In the genomic region with DNA sequence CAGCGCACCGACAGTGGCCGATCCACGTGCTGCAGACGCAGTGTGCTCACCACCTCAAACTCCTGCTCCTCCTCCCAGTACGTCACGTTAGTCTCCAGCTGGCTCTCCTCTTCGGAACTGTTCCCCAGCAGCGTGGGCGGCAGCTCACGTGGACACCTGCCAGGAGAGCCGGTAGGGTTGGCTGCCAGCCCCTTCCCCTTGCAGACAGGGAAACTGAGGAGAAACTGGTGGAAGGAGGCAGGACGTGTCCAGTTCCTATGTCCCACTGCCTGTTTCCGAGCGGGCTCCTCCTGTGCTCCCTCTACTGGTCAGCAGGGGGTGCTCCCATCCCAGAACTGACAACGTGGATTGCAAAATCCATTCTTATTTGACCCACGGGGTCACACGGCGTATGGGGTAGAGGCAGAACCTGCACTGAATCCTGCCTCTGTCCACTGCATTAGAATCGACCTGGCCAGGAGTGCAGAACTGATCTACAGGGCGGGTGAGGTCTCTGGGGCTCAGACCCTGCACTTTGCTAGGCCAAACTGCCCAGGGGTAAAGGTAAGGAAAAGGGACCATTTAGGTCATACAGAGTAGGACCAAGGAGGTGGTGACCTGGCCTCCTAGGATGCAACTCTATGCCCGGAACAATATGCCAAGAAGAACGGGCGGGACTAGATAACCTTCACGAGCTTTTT, we compare ENCODE assay signal across 9 cellular contexts. TPM values are rescaled to one million over a fixed set of nuclear protein-coding genes. Genes with fewer than 3 reads are reported as not detected.
DNase-seq lines count a peak whose midpoint lies in the region; ATAC-seq and TF ChIP-seq lines count a peak whose summit lies in the region.
"Had no signal": no experiment of that assay in that cellular context is flagged by ENCODE, and none has a peak within 500 bp of the region (broad histone marks: within the 10 kb centered on the region; RNA-seq: fewer than 3 reads in every experiment).

No MANE protein-coding gene starts in this region.

- peaks cover 9% of the 10 kb centered on the region for H3K4me1 Mint-ChIP-seq in activated CD8-positive, alpha-beta memory T cell treated with anti-CD3 and anti-CD28 coated beads, Interleukin-2, amount 10 ng/mL, durations not matched to agents 7 days and 5 days
- H3K4me1 Mint-ChIP-seq in naive thymus-derived CD4-positive, alpha-beta T cell = peaks cover 0 to 10% (median 0%) of the 10 kb centered on the region in 7 donors

- H3K4me3 ChIP-seq in esophagus (ENCODE audit: low read depth in 1 of 2, low read length in 2 of 2) (peak overlapping the region; percentile 4 to 44), stomach (peak overlapping the region in 2 of 4 donors; percentile 19 to 30)
- no peak overlapping the region for H3K4me3 ChIP-seq in naive thymus-derived CD4-positive, alpha-beta T cell (ENCODE audit: low read length)

- H3K27me3 ChIP-seq in esophagus (ENCODE audit: control insufficient read depth in 1 of 2, insufficient read depth in 2 of 2, low read length in 2 of 2) = no peaks in the 10 kb centered on the region
- H3K27me3 ChIP-seq in naive thymus-derived CD4-positive, alpha-beta T cell (ENCODE audit: control insufficient read depth in 2 of 2, insufficient read depth in 2 of 2, low read length in 2 of 2) = no peaks in the 10 kb centered on the region
- no peaks in the 10 kb centered on the region for H3K27me3 ChIP-seq in stomach

- H3K36me3 Mint-ChIP-seq in activated CD8-positive, alpha-beta memory T cell treated with anti-CD3 and anti-CD28 coated beads, Interleukin-2, amount 10 ng/mL, durations not matched to agents 7 days and 5 days = peaks cover 16% of the 10 kb centered on the region
- peaks cover 0 to 1% (median 0%) of the 10 kb centered on the region in 5 donors for H3K36me3 Mint-ChIP-seq in naive thymus-derived CD4-positive, alpha-beta T cell

- no peak overlapping the region for H3K27ac Mint-ChIP-seq in activated CD8-positive, alpha-beta memory T cell treated with anti-CD3 and anti-CD28 coated beads, Interleukin-2, amount 10 ng/mL, durations not matched to agents 7 days and 5 days
- peak overlapping the region in 1 of 9 donors; percentile 55 for H3K27ac Mint-ChIP-seq in naive thymus-derived CD4-positive, alpha-beta T cell

- TF ChIP-seq POLR2A in stomach (IDR thresholded peaks at IDR 0.05) = no peak

- in situ Hi-C loops in Caki2 (cut with HindIII; ENCODE audit: low pct_unique_long_range_greater_than_20kb, low sequenced_read_pairs) = no loop called here

- H3K9me3 ChIP-seq in esophagus (ENCODE audit: control insufficient read depth in 2 of 2, insufficient read depth in 1 of 2, low read depth in 1 of 2, low read length in 1 of 2) (no peaks in the 10 kb centered on the region), stomach (no peaks in the 10 kb centered on the region)
- no peaks in the 10 kb centered on the region for H3K9me3 ChIP-seq in naive thymus-derived CD4-positive, alpha-beta T cell (ENCODE audit: control insufficient read depth in 2 of 3, low read length in 3 of 3)

- H3K27ac ChIP-seq in esophagus (ENCODE audit: low read depth in 2 of 2, low read length in 1 of 2) = no peak overlapping the region
- no peak overlapping the region for H3K27ac ChIP-seq in naive thymus-derived CD4-positive, alpha-beta T cell (ENCODE audit: low read depth, low read length)
- no peak overlapping the region for H3K27ac ChIP-seq in stomach

- no peak for TF ChIP-seq EP300 in stomach (IDR thresholded peaks at IDR 0.05)

- no peak overlapping the region for H3K4me3 Mint-ChIP-seq in activated CD8-positive, alpha-beta memory T cell treated with anti-CD3 and anti-CD28 coated beads, Interleukin-2, amount 10 ng/mL, durations not matched to agents 7 days and 5 days
- no peak overlapping the region for H3K4me3 Mint-ChIP-seq in naive thymus-derived CD4-positive, alpha-beta T cell

- no peaks in the 10 kb centered on the region for H3K9me3 Mint-ChIP-seq in activated CD8-positive, alpha-beta memory T cell treated with anti-CD3 and anti-CD28 coated beads, Interleukin-2, amount 10 ng/mL, durations not matched to agents 7 days and 5 days (ENCODE audit: low read depth)
- no peaks in the 10 kb centered on the region for H3K9me3 Mint-ChIP-seq in naive thymus-derived CD4-positive, alpha-beta T cell

- DNase-seq in Caki2 (ENCODE audit: low read depth) = peak; percentile 44
- DNase-seq in NCI-H460 (ENCODE audit: extremely low read depth, low read depth) = peak; percentile 79
- DNase-seq in activated CD8-positive, alpha-beta memory T cell treated with anti-CD3 and anti-CD28 coated beads, Interleukin-2, amount 10 ng/mL, durations not matched to agents 7 days and 5 days = peak; percentile 71
- peak in 7 of 9 donors; percentile 6 to 55 (median 19) for DNase-seq in naive thymus-derived CD4-positive, alpha-beta T cell
- peak; percentile 78 for DNase-seq in stomach

- peak in 5 of 7 experiments; percentile 88 to 93 (median 89) for TF ChIP-seq CTCF in stomach (IDR thresholded peaks at IDR 0.05)

- POLR2A ChIA-PET in naive thymus-derived CD4-positive, alpha-beta T cell (lab: Charles Lee) = no interaction called here

- H3K4me1 ChIP-seq in esophagus (ENCODE audit: control insufficient read depth in 2 of 2, insufficient read depth in 2 of 2, low read length in 1 of 2) (peaks cover 0 to 10% of the 10 kb centered on the region in 2 donors), stomach (peaks cover 9 to 23% (median 10%) of the 10 kb centered on the region in 4 donors)
- no peaks in the 10 kb centered on the region for H3K4me1 ChIP-seq in naive thymus-derived CD4-positive, alpha-beta T cell (ENCODE audit: control insufficient read depth in 2 of 2, insufficient read depth in 2 of 2, low read length in 2 of 2)

- CTCF ChIA-PET in activated CD8-positive, alpha-beta memory T cell treated with anti-CD3 and anti-CD28 coated beads, Interleukin-2, amount 10 ng/mL, durations not matched to agents 7 days and 5 days (lab: Charles Lee) = interaction anchor here (0.8 to 11.3 kb wide), 21 partner anchors 11 to 306 kb away, joined by 3 to 85 read pairs (median 5); a partner anchor contains a TSS
- CTCF ChIA-PET in naive thymus-derived CD4-positive, alpha-beta T cell (lab: Charles Lee) = interaction anchor here (1.4 kb wide), 1 partner anchor 88 kb away, joined by 3 read pairs; no protein-coding TSS in a partner anchor

- ATAC-seq in GM21619 (IDR thresholded peaks at IDR 0.05; ENCODE audit: unreplicated experiment) (peak; percentile 55), HG03571 (IDR thresholded peaks at IDR 0.05; ENCODE audit: unreplicated experiment) (no peak)
- peak; percentile 79 for ATAC-seq in activated CD8-positive, alpha-beta memory T cell treated with anti-CD3 and anti-CD28 coated beads, Interleukin-2, amount 10 ng/mL, durations not matched to agents 7 days and 5 days
- ATAC-seq in naive thymus-derived CD4-positive, alpha-beta T cell = peak; percentile 75

- intact Hi-C loops in naive thymus-derived CD4-positive, alpha-beta T cell (cut with micrococcal nuclease) = loop anchor here (1.0 kb wide), 3 partner anchors 88 to 306 kb away; no protein-coding TSS in a partner anchor
- intact Hi-C loops in stomach (cut with DNase I; ENCODE audit: low total_unique reads) = loop anchor here (5.0 kb wide), 1 partner anchor 87 kb away; no protein-coding TSS in a partner anchor

- H3K36me3 ChIP-seq in esophagus (ENCODE audit: control insufficient read depth in 2 of 2, insufficient read depth in 2 of 2, low read length in 1 of 2) (peaks cover 0 to 5% of the 10 kb centered on the region in 2 donors), stomach (peaks cover 9 to 55% (median 33%) of the 10 kb centered on the region in 4 donors)
- peaks cover 0 to 3% (median 0%) of the 10 kb centered on the region in 3 experiments for H3K36me3 ChIP-seq in naive thymus-derived CD4-positive, alpha-beta T cell (ENCODE audit: control insufficient read depth in 2 of 3, insufficient read depth in 3 of 3, low read length in 3 of 3)

- H3K27me3 Mint-ChIP-seq in activated CD8-positive, alpha-beta memory T cell treated with anti-CD3 and anti-CD28 coated beads, Interleukin-2, amount 10 ng/mL, durations not matched to agents 7 days and 5 days = no peaks in the 10 kb centered on the region
- peaks cover 0 to 3% (median 0%) of the 10 kb centered on the region in 5 donors for H3K27me3 Mint-ChIP-seq in naive thymus-derived CD4-positive, alpha-beta T cell

- 29 to 30% methylated on average over 25 of the region's 25 CpGs for WGBS in esophagus, 2 donors
- WGBS in stomach, 5 donors = 11 to 41% (median 24%) methylated on average over 19 to 25 of the region's 25 CpGs

RNA-seq across cellular contexts. Expression of a gene that starts 25.7 kb away (rescaled TPM):
- 1.4 and 16.3 TPM in 2 replicates for total RNA-seq in Caki2 (2014; rRNA removed; shearing (Covaris generic); ENCODE audit: low replicate concordance)
- 1.7 and 2.4 TPM in 2 replicates for total RNA-seq in NCI-H460 (2014; rRNA removed; shearing (Covaris generic))
- polyA plus RNA-seq in NCI-H460 (2014; cell fraction: nucleus; rRNA removed) = 1.9 and 4.8 TPM in 2 replicates
- 10 to 100 TPM; 53.3 to 68.9 TPM for total RNA-seq in activated CD8-positive, alpha-beta memory T cell treated with anti-CD3 and anti-CD28 coated beads, Interleukin-2, amount 10 ng/mL, durations not matched to agents 7 days and 5 days
- polyA plus RNA-seq in esophagus = 1 to 10 TPM; 7.9 to 9.6 TPM
- 1 to 10 TPM in 2 of 5 experiments, under 1 TPM in 1, not detected in 2; 0.64 to 8.5 (median 5.1) TPM for total RNA-seq in naive thymus-derived CD4-positive, alpha-beta T cell
- under 1 TPM in 1 of 2 donors, not detected in 1; 0.37 TPM for polyA plus RNA-seq in naive thymus-derived CD4-positive, alpha-beta T cell
- total RNA-seq in stomach = 10 to 100 TPM; 16.5 to 71.2 (median 53.1) TPM
- polyA plus RNA-seq in stomach = 1 to 10 TPM; 4.7 to 9.1 (median 6.9) TPM

RNA-seq across cellular contexts. Expression of a gene that starts 36.6 kb away (rescaled TPM):
- not detected in 2 replicates for total RNA-seq in Caki2 (2014; rRNA removed; shearing (Covaris generic); ENCODE audit: low replicate concordance)
- total RNA-seq in NCI-H460 (2014; rRNA removed; shearing (Covaris generic)) = not detected in 2 replicates
- not detected in 2 replicates for polyA plus RNA-seq in NCI-H460 (2014; cell fraction: nucleus; rRNA removed)
- not detected for total RNA-seq in activated CD8-positive, alpha-beta memory T cell treated with anti-CD3 and anti-CD28 coated beads, Interleukin-2, amount 10 ng/mL, durations not matched to agents 7 days and 5 days
- polyA plus RNA-seq in esophagus (under 1 TPM in 1 of 2 donors, not detected in 1; 0.08 TPM), stomach (under 1 TPM in 1 of 3 donors, not detected in 2; 0.31 TPM)
- total RNA-seq in naive thymus-derived CD4-positive, alpha-beta T cell = not detected
- polyA plus RNA-seq in naive thymus-derived CD4-positive, alpha-beta T cell = not detected
- 100 to 1,000 TPM in 1 of 5 donors, 1 to 10 TPM in 1, not detected in 3; 2.0 to 472 TPM for total RNA-seq in stomach
- total RNA-seq: T-helper 2 cell treated with Interferon-gamma antibody and Interleukin-4, amounts not matched to agents 100 ng/mL and 5 ng/mL, for 36 hours had no signal

RNA-seq across cellular contexts. Expression of a gene that starts 43.6 kb away (rescaled TPM):
- total RNA-seq in Caki2 (2014; rRNA removed; shearing (Covaris generic); ENCODE audit: low replicate concordance) = not detected in 2 replicates
- not detected in 2 replicates for total RNA-seq in NCI-H460 (2014; rRNA removed; shearing (Covaris generic))
- polyA plus RNA-seq in NCI-H460 (2014; cell fraction: nucleus; rRNA removed) = not detected in 2 replicates
- under 1 TPM in 1 of 2 experiments, not detected in 1; 0.26 TPM for total RNA-seq in activated CD8-positive, alpha-beta memory T cell treated with anti-CD3 and anti-CD28 coated beads, Interleukin-2, amount 10 ng/mL, durations not matched to agents 7 days and 5 days
- polyA plus RNA-seq in esophagus (1 to 10 TPM; 2.0 to 4.9 TPM), stomach (10 to 100 TPM in 1 of 3 donors, 1 to 10 TPM in 2; 3.0 to 10.2 (median 8.5) TPM)
- 10 to 100 TPM in 1 of 5 experiments, 1 to 10 TPM in 3, under 1 TPM in 1; 0.36 to 92.4 (median 6.4) TPM for total RNA-seq in naive thymus-derived CD4-positive, alpha-beta T cell
- polyA plus RNA-seq in naive thymus-derived CD4-positive, alpha-beta T cell = under 1 TPM; 0.09 to 0.72 TPM
- total RNA-seq in stomach = 100 to 1,000 TPM in 1 of 5 donors, 10 to 100 TPM in 4; 17.8 to 235 (median 34.9) TPM
- total RNA-seq: T-helper 2 cell treated with Interferon-gamma antibody and Interleukin-4, amounts not matched to agents 100 ng/mL and 5 ng/mL, for 36 hours had no signal

RNA-seq across cellular contexts. Expression of a gene that starts 59.9 kb away (rescaled TPM):
- not detected in 2 replicates for total RNA-seq in Caki2 (2014; rRNA removed; shearing (Covaris generic); ENCODE audit: low replicate concordance)
- total RNA-seq in NCI-H460 (2014; rRNA removed; shearing (Covaris generic)) = 1.6 TPM in 2 replicates
- polyA plus RNA-seq in NCI-H460 (2014; cell fraction: nucleus; rRNA removed) = 1.1 and 3.4 TPM in 2 replicates
- total RNA-seq in activated CD8-positive, alpha-beta memory T cell treated with anti-CD3 and anti-CD28 coated beads, Interleukin-2, amount 10 ng/mL, durations not matched to agents 7 days and 5 days = not detected
- polyA plus RNA-seq in esophagus (not detected), stomach (not detected)
- total RNA-seq in naive thymus-derived CD4-positive, alpha-beta T cell = not detected
- not detected for polyA plus RNA-seq in naive thymus-derived CD4-positive, alpha-beta T cell
- 10 to 100 TPM in 1 of 5 donors, not detected in 4; 29.3 TPM for total RNA-seq in stomach
- total RNA-seq: T-helper 2 cell treated with Interferon-gamma antibody and Interleukin-4, amounts not matched to agents 100 ng/mL and 5 ng/mL, for 36 hours had no signal

Comparison
In these comparisons a context has a peak if more than half of its experiments do, and no peak if none do; other contexts are left out.
1. DNase-seq: peak in every context shown above with its lines; median percentile 79 in NCI-H460; 78 in stomach; 71 in activated CD8-positive, alpha-beta memory T cell treated with anti-CD3 and anti-CD28 coated beads, Interleukin-2, amount 10 ng/mL, durations not matched to agents 7 days and 5 days; 44 in Caki2; 19 in naive thymus-derived CD4-positive, alpha-beta T cell.